In the genomic region with DNA sequence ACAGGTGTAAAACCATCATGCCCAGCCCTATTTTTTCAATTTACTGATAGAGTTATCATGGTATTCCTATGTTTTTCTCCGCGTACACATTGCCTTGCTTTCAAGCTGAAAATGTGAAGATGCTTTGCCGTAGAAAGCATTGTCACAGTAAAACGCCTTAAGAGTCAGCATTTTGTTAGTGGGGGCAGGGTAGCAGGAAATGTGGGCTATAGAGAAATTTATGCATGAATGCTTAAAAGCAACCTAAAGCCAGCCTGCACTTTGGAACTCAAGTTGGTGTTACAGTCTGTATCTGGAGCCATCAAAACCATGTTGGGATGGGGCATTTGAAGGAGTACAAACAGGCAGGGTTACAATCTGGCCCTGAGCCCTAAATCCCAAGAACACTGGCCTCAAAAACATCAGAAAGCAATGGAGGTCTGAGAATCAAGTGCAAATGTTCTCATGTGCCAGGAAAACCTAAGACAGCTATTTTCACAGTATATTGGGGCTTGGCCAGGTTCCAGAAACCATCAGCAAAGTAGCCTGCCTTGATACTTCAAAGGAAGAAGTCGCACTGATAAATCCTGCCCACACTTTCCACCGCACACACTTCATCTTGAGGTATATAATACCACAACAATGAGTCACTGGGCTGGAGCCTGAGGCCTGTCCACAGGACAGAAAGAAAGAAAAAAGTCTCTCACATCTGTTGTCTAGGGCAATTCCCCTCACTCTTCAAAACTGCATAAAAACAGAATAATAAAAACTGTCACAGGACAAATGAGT, we compare ENCODE assay signal across 8 cellular contexts.
DNase-seq lines count a peak whose midpoint lies in the region; ATAC-seq and TF ChIP-seq lines count a peak whose summit lies in the region.

No MANE protein-coding gene starts in this region.

- H3F3A ChIP-seq in neural progenitor cell (ENCODE audit: low read depth): no peaks in the 10 kb centered on the region

- peaks cover 31% of the 10 kb centered on the region for H3K4me1 Mint-ChIP-seq in neural progenitor cell

- no peaks in the 10 kb centered on the region for H3K27me3 Mint-ChIP-seq in neural progenitor cell (ENCODE audit: insufficient read depth, low read depth)

- no peaks in the 10 kb centered on the region for H3K4me1 ChIP-seq in neural progenitor cell
- peaks cover 0 to 12% (median 11%) of the 10 kb centered on the region in 4 donors for H3K4me1 ChIP-seq in sigmoid colon

- H3K9me3 ChIP-seq in neural progenitor cell (ENCODE audit: low read depth) (no peaks in the 10 kb centered on the region), sigmoid colon (no peaks in the 10 kb centered on the region)

- TF ChIP-seq CTCF in neural progenitor cell (IDR thresholded peaks at IDR 0.05): no peak
- no peak for TF ChIP-seq CTCF in sigmoid colon (IDR thresholded peaks at IDR 0.05)

- WGBS in sigmoid colon, 2 donors: 48 to 52% methylated on average over 6 of the region's 6 CpGs

- no peaks in the 10 kb centered on the region for H3K36me3 ChIP-seq in neural progenitor cell
- no peaks in the 10 kb centered on the region for H3K36me3 ChIP-seq in sigmoid colon

- no peak overlapping the region for H3K9ac ChIP-seq in neural progenitor cell

- ATAC-seq in GM19023 (IDR thresholded peaks at IDR 0.05; ENCODE audit: unreplicated experiment) (peak; percentile 82), HG03378 (IDR thresholded peaks at IDR 0.05; ENCODE audit: unreplicated experiment) (peak; percentile 94)

- H3K27ac Mint-ChIP-seq in neural progenitor cell: peak overlapping the region; percentile 59

- TF ChIP-seq EP300 in sigmoid colon (IDR thresholded peaks at IDR 0.05): no peak

- H2AFZ ChIP-seq in neural progenitor cell (replicated peaks): no peak overlapping the region

- H3K4me3 ChIP-seq in neural progenitor cell (no peak overlapping the region), sigmoid colon (no peak overlapping the region)

- H3K27me3 ChIP-seq in neural progenitor cell (no peaks in the 10 kb centered on the region), sigmoid colon (no peaks in the 10 kb centered on the region)

- no peaks in the 10 kb centered on the region for H3K9me3 Mint-ChIP-seq in neural progenitor cell

- H3K36me3 Mint-ChIP-seq in neural progenitor cell: no peaks in the 10 kb centered on the region

- intact Hi-C loops in sigmoid colon (cut with DNase I): no loop called here

- H4K20me1 ChIP-seq in neural progenitor cell (ENCODE audit: low read depth): no peaks in the 10 kb centered on the region

- DNase-seq in AML-193 (lab: John Stamatoyannopoulos, UW) (peak; percentile 29 to 37), SKM-1 (lab: John Stamatoyannopoulos, UW; ENCODE audit: unreplicated experiment) (peak; percentile 5), astrocyte of the hippocampus (ENCODE audit: low read depth, low spot score) (peak; percentile 97), neural progenitor cell (ENCODE audit: low spot score) (no peak), NCI-H526 (lab: John Stamatoyannopoulos, UW) (no peak), sigmoid colon (no peak)

- H3K79me2 ChIP-seq in neural progenitor cell (ENCODE audit: low read depth): no peaks in the 10 kb centered on the region

- no peak for TF ChIP-seq POLR2A in sigmoid colon (IDR thresholded peaks at IDR 0.05)

- H3K4me2 ChIP-seq in neural progenitor cell: no peak overlapping the region

- H3K27ac ChIP-seq in neural progenitor cell (no peak overlapping the region), sigmoid colon (no peak overlapping the region)

- no peak overlapping the region for H3K4me3 Mint-ChIP-seq in neural progenitor cell

Comparison
In these comparisons a context has a peak if more than half of its experiments do, and no peak if none do; other contexts are left out.
1. DNase-seq: peak in AML-193 (2 of 2), SKM-1 (single experiment) and astrocyte of the hippocampus (single experiment); none in neural progenitor cell (single experiment), NCI-H526 (0 of 2) and sigmoid colon (single experiment).